8 cellular contexts compared by ENCODE assay signal in the genomic region with DNA sequence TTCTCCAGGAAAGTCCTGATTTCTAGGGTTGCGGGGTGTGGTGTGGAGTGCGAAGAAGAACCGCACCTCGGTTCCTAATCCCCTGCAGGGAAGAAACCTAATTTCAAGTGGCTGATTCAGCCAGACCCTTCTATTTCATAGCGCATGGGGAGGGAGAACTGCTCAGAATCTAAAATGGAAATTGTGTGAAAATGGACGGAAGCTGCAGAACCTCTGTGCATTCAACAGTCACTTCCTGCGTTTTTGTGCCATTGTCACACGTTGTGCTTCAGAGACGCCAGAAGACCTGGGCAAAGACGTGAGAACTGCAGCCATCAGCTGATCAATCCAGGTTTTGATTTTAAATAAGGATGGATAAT. TPM values are rescaled to one million over a fixed set of nuclear protein-coding genes. Genes with fewer than 3 reads are reported as not detected.
DNase-seq lines count a peak whose midpoint lies in the region; ATAC-seq and TF ChIP-seq lines count a peak whose summit lies in the region.

No MANE protein-coding gene starts in this region.

- H3K36me3 ChIP-seq in BE2C: no peaks in the 10 kb centered on the region
- no peaks in the 10 kb centered on the region for H3K36me3 ChIP-seq in Karpas-422 (ENCODE audit: insufficient read depth, low read length)
- no peaks in the 10 kb centered on the region for H3K36me3 ChIP-seq in adipocyte (ENCODE audit: control insufficient read depth, insufficient read depth, low read length, severe bottlenecking)
- no peaks in the 10 kb centered on the region for H3K36me3 ChIP-seq in thymus (ENCODE audit: control insufficient read depth, insufficient read depth)

- DNase-seq in BE2C (no peak), Karpas-422 (peak; percentile 68), adipocyte (ENCODE audit: low read depth) (no peak), memory B cell (ENCODE audit: low spot score in 2 of 2) (peak in 1 of 2 donors; percentile 25), NCI-H1694 treated with DMSO at 0.1 percent for 48 hours (lab: John Stamatoyannopoulos, UW) (no peak)

- no peaks in the 10 kb centered on the region for H3K9me3 Mint-ChIP-seq in memory B cell

- H3K9ac ChIP-seq in Karpas-422 (ENCODE audit: low read length): peak overlapping the region; percentile 64
- no peak overlapping the region for H3K9ac ChIP-seq in adipocyte (ENCODE audit: low read length)

- peak overlapping the region; percentile 42 for H3K4me3 ChIP-seq in BE2C (ENCODE audit: low read depth, low read length)
- H3K4me3 ChIP-seq in Karpas-422 (ENCODE audit: low read length): peak overlapping the region; percentile 66
- peak overlapping the region; percentile 76 for H3K4me3 ChIP-seq in adipocyte (ENCODE audit: low read length)
- H3K4me3 ChIP-seq in thymus (ENCODE audit: low read length): peak overlapping the region; percentile 95

- H3K27ac ChIP-seq in Karpas-422 (ENCODE audit: low read length): no peak overlapping the region
- peak overlapping the region; percentile 95 for H3K27ac ChIP-seq in thymus (ENCODE audit: low read depth)

- peak overlapping the region; percentile 97 for H3K27ac Mint-ChIP-seq in memory B cell

- H3K27me3 Mint-ChIP-seq in memory B cell: no peaks in the 10 kb centered on the region

- H3K9me3 ChIP-seq in BE2C (no peaks in the 10 kb centered on the region), Karpas-422 (ENCODE audit: low read length) (no peaks in the 10 kb centered on the region), adipocyte (ENCODE audit: control insufficient read depth, low read length) (no peaks in the 10 kb centered on the region), thymus (ENCODE audit: control insufficient read depth) (no peaks in the 10 kb centered on the region)

- no peaks in the 10 kb centered on the region for H3K79me2 ChIP-seq in Karpas-422 (ENCODE audit: low read length)

- H3K36me3 Mint-ChIP-seq in memory B cell: peaks cover 22% of the 10 kb centered on the region

- H3K4me1 Mint-ChIP-seq in memory B cell: peaks cover 33% of the 10 kb centered on the region

- H3K27me3 ChIP-seq in BE2C: peaks cover 64% of the 10 kb centered on the region
- no peaks in the 10 kb centered on the region for H3K27me3 ChIP-seq in Karpas-422 (ENCODE audit: low read length)
- peaks cover 66% of the 10 kb centered on the region for H3K27me3 ChIP-seq in adipocyte (replicated peaks; ENCODE audit: control insufficient read depth, insufficient read depth, low read length)
- H3K27me3 ChIP-seq in thymus (ENCODE audit: control insufficient read depth, insufficient read depth): no peaks in the 10 kb centered on the region

- no peaks in the 10 kb centered on the region for H4K20me1 ChIP-seq in Karpas-422 (ENCODE audit: insufficient read depth, low read depth, low read length)

- ATAC-seq in GM19397 (IDR thresholded peaks at IDR 0.05; ENCODE audit: unreplicated experiment): peak; percentile 29
- ATAC-seq in memory B cell (ENCODE audit: low read depth): peak; percentile 36
- ATAC-seq in HG03457 (IDR thresholded peaks at IDR 0.05; ENCODE audit: unreplicated experiment): no peak

- H2AFZ ChIP-seq in Karpas-422 (ENCODE audit: low read length): peak overlapping the region; percentile 90

- H3K4me2 ChIP-seq in Karpas-422 (ENCODE audit: low read depth, low read length, poor library complexity, severe bottlenecking): peak overlapping the region; percentile 92

- no peaks in the 10 kb centered on the region for H3K9me2 ChIP-seq in Karpas-422 (replicated peaks; ENCODE audit: insufficient read depth, low read length)

- WGBS in thymus: 2% methylated on average over 10 of the region's 10 CpGs

- H3K4me3 Mint-ChIP-seq in memory B cell: peak overlapping the region; percentile 99

- H3K4me1 ChIP-seq in BE2C (no peaks in the 10 kb centered on the region), Karpas-422 (ENCODE audit: low read length) (peaks cover 20% of the 10 kb centered on the region), adipocyte (ENCODE audit: control insufficient read depth, insufficient read depth, low read length) (peaks cover 16% of the 10 kb centered on the region), thymus (ENCODE audit: control insufficient read depth, insufficient read depth, low read length) (peaks cover 8% of the 10 kb centered on the region)

- no peak for TF ChIP-seq CTCF in BE2C (IDR thresholded peaks at IDR 0.05; ENCODE audit: low read depth, low read length)

RNA-seq across cellular contexts. Expression of gene SIDT1, which starts 1.2 kb away (rescaled TPM):
- polyA plus RNA-seq in BE2C (2012; ENCODE audit: insufficient read depth, insufficient read length, low read depth): 0.57 TPM
- total RNA-seq in Karpas-422 (2014; rRNA removed; shearing (Covaris generic); ENCODE audit: low replicate concordance): 7.5 and 11.3 TPM in 2 replicates
- 12.6 TPM for polyA plus RNA-seq in thymus

RNA-seq across cellular contexts. Expression of gene SPICE1, which starts 18.6 kb away (rescaled TPM):
- polyA plus RNA-seq in BE2C (2012; ENCODE audit: insufficient read depth, insufficient read length, low read depth): 6.3 TPM
- total RNA-seq in Karpas-422 (2014; rRNA removed; shearing (Covaris generic); ENCODE audit: low replicate concordance): 14.1 and 30.1 TPM in 2 replicates
- 4.4 TPM for polyA plus RNA-seq in thymus

Comparison
In these comparisons a context has a peak if more than half of its experiments do, and no peak if none do; other contexts are left out.
1. H3K4me3 ChIP-seq: peak in every context shown above with its lines; median percentile 95 in thymus; 76 in adipocyte; 66 in Karpas-422; 42 in BE2C.